8 cellular contexts compared by ENCODE assay signal in genomic region chr2:127811397-127811860, GRCh38. TPM values are rescaled to one million over a fixed set of nuclear protein-coding genes. Genes with fewer than 3 reads are reported as not detected.
DNase-seq lines count a peak whose midpoint lies in the region; ATAC-seq and TF ChIP-seq lines count a peak whose summit lies in the region.

No MANE protein-coding gene starts in this region.

- TF ChIP-seq CTCF in PC-9 (conservative IDR thresholded peaks at IDR 0.05) (no peak; the same call in 1 of the 2 replicates), neural cell (IDR thresholded peaks at IDR 0.05; ENCODE audit: poor library complexity, severe bottlenecking) (no peak)

- peak overlapping the region; percentile 91 for H3K9ac ChIP-seq in neural cell (ENCODE audit: low read length)

- CTCF ChIA-PET in PC-9 (lab: Charles Lee), result interaction anchor here (1.0 kb wide), 1 partner anchor 220 kb away, joined by 4 read pairs; no protein-coding TSS in a partner anchor

- ATAC-seq in GM19397 (IDR thresholded peaks at IDR 0.05; ENCODE audit: unreplicated experiment), result peak; percentile 32
- ATAC-seq in GM18861 (IDR thresholded peaks at IDR 0.05; ENCODE audit: unreplicated experiment), result no peak

- peaks cover 7% of the 10 kb centered on the region; the same call in 1 of the 2 replicates for H3F3A ChIP-seq in PC-9 (ENCODE audit: insufficient read depth, low read depth)
- H3F3A ChIP-seq in neural cell (ENCODE audit: insufficient read depth, low read length, poor library complexity, severe bottlenecking), result no peaks in the 10 kb centered on the region

- H3K4me2 ChIP-seq in PC-9 (peak overlapping the region; percentile 82), neural cell (ENCODE audit: low read length) (peak overlapping the region; percentile 42)

- H3K9me3 ChIP-seq in PC-9 (ENCODE audit: insufficient read depth, low read depth) (no peaks in the 10 kb centered on the region), neural cell (ENCODE audit: low read length) (no peaks in the 10 kb centered on the region)

- H3K27me3 ChIP-seq in PC-9 (ENCODE audit: insufficient read depth, low read depth) (no peaks in the 10 kb centered on the region), neural cell (ENCODE audit: insufficient read depth, low read depth, low read length) (no peaks in the 10 kb centered on the region)

- H3K4me1 ChIP-seq in PC-9 (replicated peaks; ENCODE audit: insufficient read depth), result peaks cover 36% of the 10 kb centered on the region

- TSS peak; percentile 95 for BruUV-seq in PC-9 (replicated peaks; lab: Mats Ljungman, UMichigan)

- H2AFZ ChIP-seq in PC-9, result peak overlapping the region; percentile 98
- peak overlapping the region; percentile 94 for H2AFZ ChIP-seq in neural cell (ENCODE audit: low read depth, low read length)

- peaks cover 44% of the 10 kb centered on the region for H3K79me2 ChIP-seq in PC-9 (ENCODE audit: low read depth)
- peaks cover 41% of the 10 kb centered on the region for H3K79me2 ChIP-seq in neural cell (replicated peaks; ENCODE audit: insufficient read depth, low read length)

- H3K9me2 ChIP-seq in PC-9 (ENCODE audit: insufficient read depth) (no peaks in the 10 kb centered on the region), neural cell (ENCODE audit: insufficient read depth, low read length) (no peaks in the 10 kb centered on the region)

- H3K4me3 ChIP-seq in PC-9 (peak overlapping the region; percentile 89), neural cell (ENCODE audit: low read length) (peak overlapping the region; percentile 72)

- intact Hi-C loops in PC-9 (cut with micrococcal nuclease; ENCODE audit: unreplicated experiment), result loop anchor here (2.0 to 5.0 kb wide), 4 partner anchors 41 to 284 kb away; partner anchors contain the start of genes IWS1, POLR2D and SFT2D3

- H3K36me3 ChIP-seq in PC-9 (ENCODE audit: low read depth), result no peaks in the 10 kb centered on the region
- H3K36me3 ChIP-seq in neural cell (ENCODE audit: insufficient read depth, low read length), result no peaks in the 10 kb centered on the region

- peak overlapping the region; percentile 71 for H3K27ac ChIP-seq in PC-9
- H3K27ac ChIP-seq in neural cell (ENCODE audit: low read length), result peak overlapping the region; percentile 99

- POLR2A ChIA-PET in PC-9 (lab: Charles Lee; ENCODE audit: unreplicated experiment), result interaction anchor here (0.7 kb wide), 1 partner anchor 66 kb away, joined by 3 read pairs; no protein-coding TSS in a partner anchor

- TF ChIP-seq EP300 in neural cell (conservative IDR thresholded peaks at IDR 0.05; ENCODE audit: poor library complexity, severe bottlenecking), result peak; percentile 26

- TF ChIP-seq RAD21 in neural cell (conservative IDR thresholded peaks at IDR 0.05), result no peak

- TF ChIP-seq POLR2A in erythroblast (IDR thresholded peaks at IDR 0.05; ENCODE audit: low read length), result peak; percentile 70

- H4K20me1 ChIP-seq in PC-9 (ENCODE audit: insufficient read depth) (peaks cover 40% of the 10 kb centered on the region), neural cell (ENCODE audit: insufficient read depth) (no peaks in the 10 kb centered on the region)

- peak; percentile 19 for DNase-seq in AG08395 (ENCODE audit: low spot score)
- no peak for DNase-seq in PC-9
- peak; percentile 73 to 75 for DNase-seq in erythroblast (lab: John Stamatoyannopoulos, UW)
- no peak for DNase-seq in Ammon's horn (ENCODE audit: low spot score)
- DNase-seq in islet precursor cell, result no peak

TF ChIP-seq in neural cell, 6 proteins besides CTCF, POLR2A, EP300 and RAD21:
- TF ChIP-seq POLR2AphosphoS5 (IDR thresholded peaks at IDR 0.05), result no peak
- no peak for TF ChIP-seq TAF1 (IDR thresholded peaks at IDR 0.05; ENCODE audit: low read depth)
- no peak for TF ChIP-seq REST (IDR thresholded peaks at IDR 0.05; ENCODE audit: borderline replicate concordance)
- no peak for TF ChIP-seq EZH2 (IDR thresholded peaks at IDR 0.05; ENCODE audit: borderline replicate concordance, insufficient read depth, low read length, poor library complexity, severe bottlenecking)
- TF ChIP-seq MXI1 (conservative IDR thresholded peaks at IDR 0.05; ENCODE audit: poor library complexity, severe bottlenecking), result no peak
- TF ChIP-seq SMC3 (conservative IDR thresholded peaks at IDR 0.05; ENCODE audit: poor library complexity), result no peak
TF ChIP-seq in neural cell: peak in this region for 0.

RNA-seq across cellular contexts. Expression of gene WDR33, which starts 0.5 kb away (rescaled TPM):
- 53.7 and 59.3 TPM in 2 replicates for total RNA-seq in PC-9 (2021)
- 58.0 and 58.7 TPM in 2 replicates for polyA plus RNA-seq in neural cell
- polyA minus RNA-seq in neural cell, result 160 and 189 TPM in 2 replicates

RNA-seq across cellular contexts. Expression of gene POLR2D, which starts 46.5 kb away (rescaled TPM):
- 40.4 and 46.4 TPM in 2 replicates for total RNA-seq in PC-9 (2021)
- polyA plus RNA-seq in neural cell, result 20.8 and 27.2 TPM in 2 replicates
- polyA minus RNA-seq in neural cell, result 42.0 and 43.3 TPM in 2 replicates

Comparison
In these comparisons a context has a peak if more than half of its experiments do, and no peak if none do; other contexts are left out.
1. DNase-seq: peak in AG08395 (single experiment) and erythroblast (2 of 2); none in PC-9 (0 of 2), Ammon's horn (single experiment) and islet precursor cell (single experiment).